ENCODE assay signal across 14 cellular contexts in the genomic region with DNA sequence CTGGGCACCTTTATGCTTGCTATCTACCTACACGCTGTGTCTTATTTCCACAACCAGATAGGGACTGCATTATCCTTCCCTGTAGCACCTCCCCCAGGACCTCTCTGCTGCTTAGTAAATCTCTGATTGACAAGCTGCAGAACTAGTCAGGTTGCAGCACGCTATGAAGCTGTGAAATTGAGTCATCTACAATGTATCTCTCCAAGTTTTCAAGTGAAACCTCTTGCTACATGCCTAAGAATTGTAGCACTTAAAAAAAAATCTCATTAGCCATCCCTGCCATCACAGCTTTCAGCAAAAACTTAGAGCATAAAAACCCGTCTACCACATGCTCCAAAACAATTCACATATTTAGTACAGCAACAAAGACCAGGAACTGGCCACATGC.
A peak's percentile ranks its signal among the peaks of the same experiment; 100 is the strongest.
DNase-seq lines count a peak whose midpoint lies in the region; ATAC-seq, FAIRE-seq and TF ChIP-seq lines count a peak whose summit lies in the region.
"Had no signal": no experiment of that assay in that cellular context is flagged by ENCODE, and none has a peak within 500 bp of the region (broad histone marks: within the 10 kb centered on the region; RNA-seq: fewer than 3 reads in every experiment).

No MANE protein-coding gene starts in this region.

- POLR2A ChIA-PET in RWPE1 (lab: Yijun Ruan, JAX; ENCODE audit: low non-redundant PET): no interaction called here

- no peak for ATAC-seq in GM19395 (IDR thresholded peaks at IDR 0.05; ENCODE audit: unreplicated experiment)
- ATAC-seq: natural killer cell had no signal

- DNase-seq in RWPE1 (ENCODE audit: low spot score) (peak; percentile 36), caudate nucleus (lab: John Stamatoyannopoulos, UW) (no peak), frontal cortex (ENCODE audit: low spot score in 2 of 2) (no peak)
- no peak for DNase-seq in activated CD4-positive, CD25-positive, alpha-beta regulatory T cell (lab: John Stamatoyannopoulos, UW)
- DNase-seq: activated gamma-delta T cell treated with Interleukin-2 at 50 U/mL for 16 hours, DMS79, HCEC 1CT, natural killer cell, NCI-H1694 treated with DMSO at 0.1 percent for 48 hours, OCI-M1 had no signal

- TF ChIP-seq CTCF in RWPE1 (conservative IDR thresholded peaks at IDR 0.05; ENCODE audit: low read depth): no peak

- peaks cover 6% of the 10 kb centered on the region for H3K9me3 ChIP-seq in mesodermal cell (ENCODE audit: control insufficient read depth, low read length)

- FAIRE-seq in frontal cortex (lab: Jason Lieb, UNC): no peak

- CTCF ChIA-PET in RWPE1 (lab: Yijun Ruan, JAX): interaction anchor here (0.6 kb wide), 1 partner anchor 719 kb away, joined by 3 read pairs; no protein-coding TSS in a partner anchor

- H3K27ac ChIP-seq in RWPE1 (no peak overlapping the region), caudate nucleus (ENCODE audit: low read depth, low read length) (peak overlapping the region; percentile 68), mesodermal cell (ENCODE audit: low read depth, low read length, severe bottlenecking) (peak overlapping the region; percentile 79), temporal lobe (ENCODE audit: low read depth, low read length) (peak overlapping the region; percentile 54)

- no peaks in the 10 kb centered on the region for H3K36me3 ChIP-seq in mesodermal cell (ENCODE audit: control insufficient read depth, insufficient read depth, low read length)

- 71 to 96% methylated on average over 2 of the region's 3 CpGs for WGBS in mesodermal cell (ENCODE audit: insufficient coverage in 2 of 2), 2 experiments

- peaks cover 14% of the 10 kb centered on the region for H3K4me1 ChIP-seq in mesodermal cell (ENCODE audit: control insufficient read depth, insufficient read depth, low read length, poor library complexity, severe bottlenecking)

- H3K4me3 ChIP-seq in mesodermal cell (ENCODE audit: extremely low read depth, insufficient read depth, low read length, poor library complexity, severe bottlenecking): no peak overlapping the region
- H3K4me3 ChIP-seq: skin epidermis had no signal
